Comparison of ENCODE assay signal across 5 cellular contexts in the genomic region with DNA sequence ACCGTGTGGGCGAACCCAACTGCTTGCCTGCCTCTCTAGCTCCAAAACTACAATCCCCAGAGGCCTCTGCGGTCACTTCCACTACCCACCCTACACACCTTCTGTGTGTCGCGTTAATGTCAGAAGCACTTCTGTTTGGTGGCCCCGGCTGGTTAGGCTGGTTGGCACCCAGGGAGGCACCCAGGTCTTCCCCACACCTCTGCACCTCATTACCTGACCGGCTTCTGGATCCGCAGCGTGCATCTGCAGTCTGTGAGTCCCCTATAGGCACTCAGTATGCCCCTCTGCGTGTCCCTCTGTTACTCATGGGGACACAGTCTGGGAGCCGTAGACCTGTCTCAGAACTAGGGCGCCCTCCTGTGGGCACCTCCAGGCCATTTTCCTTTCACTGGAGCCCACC. TPM values are rescaled to one million over a fixed set of nuclear protein-coding genes. Genes with fewer than 3 reads are reported as not detected.
A peak's percentile ranks its signal among the peaks of the same experiment; 100 is the strongest.
DNase-seq lines count a peak whose midpoint lies in the region; ATAC-seq, FAIRE-seq and TF ChIP-seq lines count a peak whose summit lies in the region.
"Not testable (repeated sequence)": the region's sequence is repeated elsewhere in the genome, so short reads cannot be mapped to it uniquely, and the experiment has no call there.

No MANE protein-coding gene starts in this region.

- CTCF ChIA-PET in WTC11 (lab: Charles Lee): not testable (repeated sequence)

- H3K27ac Mint-ChIP-seq in WTC11; osteocyte (ENCODE audit: unreplicated experiment): not testable (repeated sequence)

- H3K36me3 Mint-ChIP-seq in WTC11: peaks cover 11% of the 10 kb centered on the region
- not testable (repeated sequence) for H3K36me3 Mint-ChIP-seq in osteocyte (ENCODE audit: unreplicated experiment)

- not testable (repeated sequence) for TF ChIP-seq CTCF in WTC11 (IDR thresholded peaks at IDR 0.05); bronchial epithelial cell (IDR thresholded peaks at IDR 0.05; ENCODE audit: insufficient read depth, low read length, severe bottlenecking); heart left ventricle (IDR thresholded peaks at IDR 0.05); osteocyte (IDR thresholded peaks at IDR 0.05)

- H3K27me3 Mint-ChIP-seq in WTC11 (ENCODE audit: low read depth); osteocyte (ENCODE audit: unreplicated experiment): not testable (repeated sequence)

- peak; percentile 84 for ATAC-seq in WTC11
- peak in 3 of 4 donors; percentile 24 to 56 (median 30) for ATAC-seq in heart left ventricle
- ATAC-seq in right cardiac atrium: peak; percentile 14 to 43

- H3K4me3 Mint-ChIP-seq in WTC11; osteocyte (ENCODE audit: unreplicated experiment): not testable (repeated sequence)

- not testable (repeated sequence) for H3K4me3 ChIP-seq in bronchial epithelial cell (ENCODE audit: low read depth, low read length); heart left ventricle; right cardiac atrium (ENCODE audit: low read length)

- not testable (repeated sequence) for H3K27me3 ChIP-seq in bronchial epithelial cell (ENCODE audit: control insufficient read depth, insufficient read depth, low read length); heart left ventricle; right cardiac atrium (ENCODE audit: control insufficient read depth, insufficient read depth)

- H3K4me1 Mint-ChIP-seq in WTC11; osteocyte (ENCODE audit: unreplicated experiment): not testable (repeated sequence)

- H3K9me3 Mint-ChIP-seq in WTC11: peaks cover 12% of the 10 kb centered on the region
- H3K9me3 Mint-ChIP-seq in osteocyte (ENCODE audit: unreplicated experiment): not testable (repeated sequence)

- H3K27ac ChIP-seq in heart left ventricle; right cardiac atrium (ENCODE audit: low read length): not testable (repeated sequence)

- not testable (repeated sequence) for DNase-seq in WTC11 (ENCODE audit: low spot score); bronchial epithelial cell (ENCODE audit: low read depth); heart left ventricle
- peak in 1 of 3 donors; percentile 41 for DNase-seq in right cardiac atrium
- peak; percentile 78 for DNase-seq in osteocyte (ENCODE audit: extremely low spot score, unreplicated experiment)

- intact Hi-C loops in heart left ventricle (cut with DNase I); right cardiac atrium (cut with DNase I): not testable (repeated sequence)

- WGBS in heart left ventricle, 4 donors: 86 to 95% (median 92%) methylated on average over 5 to 12 of the region's 12 CpGs
- WGBS in right cardiac atrium: 89% methylated on average over 12 of the region's 12 CpGs

- H3K4me1 ChIP-seq in heart left ventricle; right cardiac atrium (ENCODE audit: control insufficient read depth, insufficient read depth, low read length): not testable (repeated sequence)

- POLR2A ChIA-PET in WTC11 (lab: Charles Lee): not testable (repeated sequence)

- TF ChIP-seq POLR2A in heart left ventricle (IDR thresholded peaks at IDR 0.05): not testable (repeated sequence)

- not testable (repeated sequence) for H3K9me3 ChIP-seq in heart left ventricle; right cardiac atrium (ENCODE audit: control insufficient read depth, low read length)

- H3K36me3 ChIP-seq in bronchial epithelial cell (ENCODE audit: control insufficient read depth, insufficient read depth, low read length); heart left ventricle: not testable (repeated sequence)

- FAIRE-seq in bronchial epithelial cell (lab: Jason Lieb, UNC): peak; percentile 96

RNA-seq across cellular contexts. Expression of a gene that starts 49.0 kb away (rescaled TPM):
- total RNA-seq in WTC11 (2021): 5.4 to 6.7 TPM (median 5.8 TPM) in 3 replicates
- total RNA-seq in bronchial epithelial cell: 6.8 and 9.5 TPM in 2 replicates
- total RNA-seq in heart left ventricle: 10 to 100 TPM in 2 of 9 donors, 1 to 10 TPM in 7; 4.8 to 13.8 (median 9.2) TPM
- 1 to 10 TPM; 4.2 to 4.9 TPM for polyA plus RNA-seq in heart left ventricle
- total RNA-seq in right cardiac atrium: 10 to 100 TPM; 11.1 to 12.8 (median 11.6) TPM
- polyA plus RNA-seq in right cardiac atrium: 5.7 TPM
- 8.2 and 12.3 TPM in 2 replicates for total RNA-seq in osteocyte

RNA-seq across cellular contexts. Expression of a gene that starts 56.7 kb away (rescaled TPM):
- total RNA-seq in WTC11 (2021): 11.2 to 14.6 TPM (median 13.4 TPM) in 3 replicates
- total RNA-seq in bronchial epithelial cell: 11.6 and 13.4 TPM in 2 replicates
- 10 to 100 TPM in 7 of 9 donors, 1 to 10 TPM in 2; 8.5 to 18.4 (median 11.8) TPM for total RNA-seq in heart left ventricle
- polyA plus RNA-seq in heart left ventricle: 1 to 10 TPM; 5.6 to 7.0 TPM
- 10 to 100 TPM; 12.6 to 15.0 (median 14.5) TPM for total RNA-seq in right cardiac atrium
- polyA plus RNA-seq in right cardiac atrium: 6.0 TPM
- 18.6 and 19.4 TPM in 2 replicates for total RNA-seq in osteocyte

Comparison
In these comparisons a context has a peak if more than half of its experiments do, and no peak if none do; other contexts are left out.
1. ATAC-seq: peak in every context shown above with its lines; median percentile 84 in WTC11; 30 in heart left ventricle; 28 in right cardiac atrium.